In genomic region chr2:64404002-64404731, GRCh38 we compare ENCODE assay signal across 8 cellular contexts. TPM values are rescaled to one million over a fixed set of nuclear protein-coding genes. Genes with fewer than 3 reads are reported as not detected.
A peak's percentile ranks its signal among the peaks of the same experiment; 100 is the strongest.
DNase-seq lines count a peak whose midpoint lies in the region; ATAC-seq and TF ChIP-seq lines count a peak whose summit lies in the region.

No MANE protein-coding gene starts in this region.

- TF ChIP-seq CTCF in astrocyte of the cerebellum (IDR thresholded peaks at IDR 0.05; ENCODE audit: low read depth, low read length, missing control alignments) (no peak), retinal pigment epithelial cell (conservative IDR thresholded peaks at IDR 0.05; ENCODE audit: low read depth, low read length) (no peak)

- H3K4me3 ChIP-seq in astrocyte of the cerebellum (ENCODE audit: low read depth, low read length) (no peak overlapping the region), retinal pigment epithelial cell (ENCODE audit: low read length) (no peak overlapping the region)

- ATAC-seq in GM21515 (IDR thresholded peaks at IDR 0.05; ENCODE audit: unreplicated experiment), result no peak
- no peak for ATAC-seq in HG02571 (IDR thresholded peaks at IDR 0.05; ENCODE audit: unreplicated experiment)

- in situ Hi-C loops in astrocyte of the cerebellum (cut with HindIII; ENCODE audit: low sequenced_read_pairs), result no loop called here

- peak; percentile 78 for DNase-seq in HT1080 (ENCODE audit: low read depth)
- DNase-seq in astrocyte of the cerebellum (ENCODE audit: low read depth), result peak; percentile 74
- peak; percentile 84 for DNase-seq in iPS DF 19.7 (ENCODE audit: low read depth, low spot score)
- peak; percentile 89 for DNase-seq in retinal pigment epithelial cell (ENCODE audit: low read depth)
- no peak for DNase-seq in stimulated activated CD4-positive, alpha-beta T cell treated with anti-CD3 and anti-CD28 coated beads, Interleukin-4, amount 100 ng/mL, for 4 hours
- DNase-seq in NCI-H187 treated with DMSO at 0.1 percent for 48 hours (lab: John Stamatoyannopoulos, UW), result no peak

RNA-seq across cellular contexts. Expression of gene LGALSL, which starts 49.8 kb away (rescaled TPM):
- total RNA-seq in HT1080 (2014; rRNA removed; shearing (Covaris generic)), result 1.7 and 3.0 TPM in 2 replicates
- 3.3 and 9.8 TPM in 2 replicates for polyA plus RNA-seq in HT1080 (2015; cell fraction: cytosol; rRNA removed)
- polyA plus RNA-seq in HT1080 (2015; cell fraction: nucleus; rRNA removed), result 1.0 and 2.3 TPM in 2 replicates

Comparison
In these comparisons a context has a peak if more than half of its experiments do, and no peak if none do; other contexts are left out.
1. DNase-seq: peak in HT1080 (single experiment), astrocyte of the cerebellum (single experiment), iPS DF 19.7 (single experiment) and retinal pigment epithelial cell (single experiment); none in stimulated activated CD4-positive, alpha-beta T cell treated with anti-CD3 and anti-CD28 coated beads, Interleukin-4, amount 100 ng/mL, for 4 hours (0 of 2) and NCI-H187 treated with DMSO at 0.1 percent for 48 hours (single experiment).